In the genomic region with DNA sequence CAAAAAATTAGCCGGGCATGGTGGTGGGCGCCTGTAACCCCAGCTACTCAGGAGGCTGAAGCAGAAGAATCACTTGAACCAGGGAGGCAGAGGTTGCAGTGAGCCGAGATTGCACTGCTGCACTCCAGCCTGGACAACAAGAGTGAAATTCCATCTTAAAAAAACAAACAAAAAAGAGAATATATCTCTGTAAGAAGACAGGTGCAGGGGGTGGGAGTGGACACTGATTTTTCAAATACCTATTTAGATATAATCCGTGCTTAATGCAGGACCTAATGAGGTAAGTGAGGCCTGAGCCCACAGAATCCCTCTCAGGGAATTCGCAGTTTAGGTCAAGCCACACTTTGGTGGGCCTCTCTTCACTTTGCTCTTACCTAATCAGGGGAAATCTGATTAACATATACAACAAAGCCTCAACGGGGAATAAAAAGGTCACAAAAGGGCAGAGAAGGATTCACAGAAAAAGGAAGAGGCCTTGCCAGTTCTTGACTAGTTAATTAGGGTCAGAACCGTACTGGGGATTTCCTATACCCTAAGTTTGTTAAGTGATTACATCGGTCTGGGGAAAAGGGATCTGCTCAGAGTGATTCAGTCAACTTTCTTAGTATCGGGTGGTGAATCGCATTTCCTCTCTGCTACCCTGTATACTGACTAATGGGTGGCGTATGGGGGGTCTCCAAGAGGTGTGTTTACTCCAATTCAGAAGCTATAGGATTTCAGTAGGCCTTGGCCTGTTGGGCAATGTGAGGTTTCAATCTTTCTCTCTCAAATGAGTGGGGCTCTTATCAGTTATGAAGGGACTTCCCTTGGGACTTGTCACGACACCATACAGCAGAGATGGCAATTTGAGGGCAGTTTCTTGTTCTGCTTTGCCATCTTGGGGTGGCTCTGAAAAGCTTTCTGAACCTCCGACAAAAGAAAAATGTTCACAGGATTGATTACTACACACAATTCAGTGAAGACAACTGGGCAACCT, we compare ENCODE assay signal across 8 cellular contexts.
DNase-seq lines count a peak whose midpoint lies in the region; ATAC-seq and TF ChIP-seq lines count a peak whose summit lies in the region.

No MANE protein-coding gene starts in this region.

- peak; percentile 19 for TF ChIP-seq POLR2A in GM18526 (IDR thresholded peaks at IDR 0.05; ENCODE audit: extremely low read depth, insufficient read length)

- peak; percentile 66 for DNase-seq in RKO (ENCODE audit: low spot score)
- DNase-seq in activated T-helper 9 cell treated with anti-CD3 and anti-CD28 coated beads, Interleukin-2, amount 50 U/mL, for 16 hours (ENCODE audit: low read depth): peak; percentile 45
- peak; percentile 17 for DNase-seq in inferior parietal cortex (ENCODE audit: extremely low spot score)
- peak; percentile 32 to 62 for DNase-seq in stimulated activated CD8-positive, alpha-beta memory T cell treated with anti-CD3 and anti-CD28 coated beads, Interleukin-15, amount 100 ng/mL, for 4 hours (ENCODE audit: low read depth in 2 of 2)

- ATAC-seq in HG03060 (IDR thresholded peaks at IDR 0.05; ENCODE audit: low read depth, unreplicated experiment) (peak; percentile 50), GM21526 (IDR thresholded peaks at IDR 0.05; ENCODE audit: low FRiP score, unreplicated experiment) (no peak), GM19455 (IDR thresholded peaks at IDR 0.05; ENCODE audit: unreplicated experiment) (no peak)
